In genomic region chr5:177455661-177456590, GRCh38 we compare ENCODE assay signal across 8 cellular contexts. TPM values are rescaled to one million over a fixed set of nuclear protein-coding genes. Genes with fewer than 3 reads are reported as not detected.
DNase-seq lines count a peak whose midpoint lies in the region; ATAC-seq and TF ChIP-seq lines count a peak whose summit lies in the region.

No MANE protein-coding gene starts in this region.

- H3K27ac Mint-ChIP-seq in activated CD4-positive, alpha-beta T cell treated with anti-CD3 and anti-CD28 coated beads, Interleukin-2, amount 10 ng/mL, durations not matched to agents 7 days and 5 days, result peak overlapping the region; percentile 82
- no peak overlapping the region for H3K27ac Mint-ChIP-seq in dendritic cell treated with granulocyte-macrophage colony-stimulating factor and Interleukin-4, amounts not matched to agents 40 ng/mL and 50 ng/mL, for 4 days

- H3K9me3 Mint-ChIP-seq in activated CD4-positive, alpha-beta T cell treated with anti-CD3 and anti-CD28 coated beads, Interleukin-2, amount 10 ng/mL, durations not matched to agents 7 days and 5 days, result no peaks in the 10 kb centered on the region
- no peaks in the 10 kb centered on the region for H3K9me3 Mint-ChIP-seq in dendritic cell treated with granulocyte-macrophage colony-stimulating factor and Interleukin-4, amounts not matched to agents 40 ng/mL and 50 ng/mL, for 4 days

- H3K27me3 Mint-ChIP-seq in activated CD4-positive, alpha-beta T cell treated with anti-CD3 and anti-CD28 coated beads, Interleukin-2, amount 10 ng/mL, durations not matched to agents 7 days and 5 days, result peaks cover 11% of the 10 kb centered on the region
- peaks cover 53% of the 10 kb centered on the region for H3K27me3 Mint-ChIP-seq in dendritic cell treated with granulocyte-macrophage colony-stimulating factor and Interleukin-4, amounts not matched to agents 40 ng/mL and 50 ng/mL, for 4 days

- POLR2A ChIA-PET in activated CD4-positive, alpha-beta T cell treated with anti-CD3 and anti-CD28 coated beads, Interleukin-2, amount 10 ng/mL, durations not matched to agents 7 days and 5 days (lab: Charles Lee), result interaction anchor here (1.2 kb wide), 1 partner anchor 67 kb away, joined by 4 read pairs; no protein-coding TSS in a partner anchor

- intact Hi-C loops in dendritic cell treated with granulocyte-macrophage colony-stimulating factor and Interleukin-4, amounts not matched to agents 40 ng/mL and 50 ng/mL, for 4 days (cut with micrococcal nuclease), result loop anchor here (2.0 to 5.0 kb wide), 3 partner anchors 25 to 149 kb away; partner anchors contain the start of gene PDLIM7

- WGBS in liver, result under 1% methylated on average over 76 of the region's 76 CpGs

- DNase-seq in AG10803 (ENCODE audit: low read depth) (peak; percentile 83), NCI-H526 treated with DMSO at 0.1 percent for 48 hours (lab: John Stamatoyannopoulos, UW) (peak; percentile 43)
- peak; percentile 95 for DNase-seq in activated CD4-positive, alpha-beta T cell treated with anti-CD3 and anti-CD28 coated beads, Interleukin-2, amount 10 ng/mL, durations not matched to agents 7 days and 5 days
- DNase-seq in stimulated activated CD4-positive, alpha-beta T cell treated with anti-CD3 and anti-CD28 coated beads, Interleukin-4, amount 100 ng/mL, for 24 hours, result peak; percentile 97

- no peaks in the 10 kb centered on the region for H3K36me3 Mint-ChIP-seq in activated CD4-positive, alpha-beta T cell treated with anti-CD3 and anti-CD28 coated beads, Interleukin-2, amount 10 ng/mL, durations not matched to agents 7 days and 5 days (ENCODE audit: low read depth)
- H3K36me3 Mint-ChIP-seq in dendritic cell treated with granulocyte-macrophage colony-stimulating factor and Interleukin-4, amounts not matched to agents 40 ng/mL and 50 ng/mL, for 4 days (ENCODE audit: low read depth), result no peaks in the 10 kb centered on the region

- peaks cover 3 to 27% (median 15%) of the 10 kb centered on the region in 4 donors for H3K4me1 ChIP-seq in liver (ENCODE audit: control insufficient read depth in 4 of 4, insufficient read depth in 4 of 4, low read length in 3 of 4)

- H3K36me3 ChIP-seq in liver (ENCODE audit: control insufficient read depth in 4 of 4, insufficient read depth in 3 of 4, low read depth in 1 of 4, low read length in 3 of 4), result no peaks in the 10 kb centered on the region

- no peaks in the 10 kb centered on the region for H3K9me3 ChIP-seq in liver (ENCODE audit: control insufficient read depth in 4 of 4, low read length in 3 of 4)

- CTCF ChIA-PET in activated CD4-positive, alpha-beta T cell treated with anti-CD3 and anti-CD28 coated beads, Interleukin-2, amount 10 ng/mL, durations not matched to agents 7 days and 5 days (lab: Charles Lee), result interaction anchor here (0.6 to 46.8 kb wide), 34 partner anchors 7 to 348 kb away, joined by 3 to 1643 read pairs (median 5); partner anchors contain the start of genes DDX41, F12, GRK6 and PDLIM7

- H3K27ac ChIP-seq in liver (ENCODE audit: low read depth in 1 of 2, low read length in 2 of 2), result peak overlapping the region; percentile 67 to 80

- TF ChIP-seq CTCF in AG10803 (conservative IDR thresholded peaks at IDR 0.05; ENCODE audit: low read length), result peak; percentile 90
- peak; percentile 96 for TF ChIP-seq CTCF in liver (IDR thresholded peaks at IDR 0.05; ENCODE audit: low read depth, low read length, missing input control)

- peak; percentile 8 for ATAC-seq in GM19023 (IDR thresholded peaks at IDR 0.05; ENCODE audit: unreplicated experiment)
- peak; percentile 26 for ATAC-seq in HG03432 (IDR thresholded peaks at IDR 0.05; ENCODE audit: unreplicated experiment)

- peak overlapping the region in 1 of 2 donors; percentile 57 for H3K9ac ChIP-seq in liver (ENCODE audit: low read depth in 1 of 2, low read length in 2 of 2)

- no peaks in the 10 kb centered on the region for H3K27me3 ChIP-seq in liver (ENCODE audit: control insufficient read depth in 4 of 4, insufficient read depth in 4 of 4, low read length in 3 of 4)

- peak overlapping the region; percentile 74 for H3K4me3 Mint-ChIP-seq in activated CD4-positive, alpha-beta T cell treated with anti-CD3 and anti-CD28 coated beads, Interleukin-2, amount 10 ng/mL, durations not matched to agents 7 days and 5 days
- H3K4me3 Mint-ChIP-seq in dendritic cell treated with granulocyte-macrophage colony-stimulating factor and Interleukin-4, amounts not matched to agents 40 ng/mL and 50 ng/mL, for 4 days, result peak overlapping the region; percentile 68

- H3K4me3 ChIP-seq in AG10803 (ENCODE audit: low read length) (peak overlapping the region; percentile 44), liver (ENCODE audit: low read depth in 1 of 3, low read length in 3 of 3) (peak overlapping the region; percentile 55 to 81 (median 60))

- peak; percentile 75 to 83 for TF ChIP-seq RAD21 in liver (IDR thresholded peaks at IDR 0.05)

- H3K4me1 Mint-ChIP-seq in activated CD4-positive, alpha-beta T cell treated with anti-CD3 and anti-CD28 coated beads, Interleukin-2, amount 10 ng/mL, durations not matched to agents 7 days and 5 days, result peaks cover 28% of the 10 kb centered on the region
- H3K4me1 Mint-ChIP-seq in dendritic cell treated with granulocyte-macrophage colony-stimulating factor and Interleukin-4, amounts not matched to agents 40 ng/mL and 50 ng/mL, for 4 days (ENCODE audit: low read depth), result peaks cover 23% of the 10 kb centered on the region

TF ChIP-seq in liver, 16 proteins besides CTCF, POLR2A, EP300 and RAD21 (continues in another document):
- TF ChIP-seq NR2F2 (IDR thresholded peaks at IDR 0.05) (no peak), REST (IDR thresholded peaks at IDR 0.05) (no peak), MAX (IDR thresholded peaks at IDR 0.05) (no peak), EGR1 (IDR thresholded peaks at IDR 0.05; ENCODE audit: low read depth in 2 of 2) (peak; percentile 86 to 88), HNF4A (conservative IDR thresholded peaks at IDR 0.05) (no peak), RXRA (IDR thresholded peaks at IDR 0.05) (peak in 1 of 2 donors; percentile 24), ATF3 (IDR thresholded peaks at IDR 0.05) (no peak), TAF1 (conservative IDR thresholded peaks at IDR 0.05) (no peak), YY1 (IDR thresholded peaks at IDR 0.05) (no peak), FOXA2 (IDR thresholded peaks at IDR 0.05) (no peak)

RNA-seq across cellular contexts. Expression of gene PRR7, which starts 9.3 kb away (rescaled TPM):
- 1 to 10 TPM; 5.3 to 9.7 TPM for total RNA-seq in activated CD4-positive, alpha-beta T cell treated with anti-CD3 and anti-CD28 coated beads, Interleukin-2, amount 10 ng/mL, durations not matched to agents 7 days and 5 days
- under 1 TPM; 0.17 to 0.37 TPM for total RNA-seq in liver
- polyA plus RNA-seq in liver, result 1 to 10 TPM in 1 of 2 donors, under 1 TPM in 1; 0.60 to 1.4 TPM

RNA-seq across cellular contexts. Expression of gene DBN1, which starts 17.5 kb away (rescaled TPM):
- 1 to 10 TPM; 4.2 to 4.8 TPM for total RNA-seq in activated CD4-positive, alpha-beta T cell treated with anti-CD3 and anti-CD28 coated beads, Interleukin-2, amount 10 ng/mL, durations not matched to agents 7 days and 5 days
- total RNA-seq in liver, result 1 to 10 TPM; 2.3 to 4.9 TPM
- 1 to 10 TPM; 1.5 to 1.8 TPM for polyA plus RNA-seq in liver

RNA-seq across cellular contexts. Expression of gene GRK6, which starts 29.4 kb away (rescaled TPM):
- total RNA-seq in activated CD4-positive, alpha-beta T cell treated with anti-CD3 and anti-CD28 coated beads, Interleukin-2, amount 10 ng/mL, durations not matched to agents 7 days and 5 days, result 100 to 1,000 TPM; 242 to 296 TPM
- 10 to 100 TPM; 15.2 to 24.0 TPM for total RNA-seq in liver
- 1 to 10 TPM; 3.1 to 6.4 TPM for polyA plus RNA-seq in liver

RNA-seq across cellular contexts. Expression of gene PDLIM7, which starts 41.5 kb away (rescaled TPM):
- 10 to 100 TPM; 31.6 to 32.4 TPM for total RNA-seq in activated CD4-positive, alpha-beta T cell treated with anti-CD3 and anti-CD28 coated beads, Interleukin-2, amount 10 ng/mL, durations not matched to agents 7 days and 5 days
- 10 to 100 TPM in 1 of 2 donors, 1 to 10 TPM in 1; 7.0 to 36.0 TPM for total RNA-seq in liver
- polyA plus RNA-seq in liver, result 1 to 10 TPM; 5.5 to 10.0 TPM

RNA-seq across cellular contexts. Expression of gene F12, which starts 46.6 kb away (rescaled TPM):
- total RNA-seq in activated CD4-positive, alpha-beta T cell treated with anti-CD3 and anti-CD28 coated beads, Interleukin-2, amount 10 ng/mL, durations not matched to agents 7 days and 5 days, result under 1 TPM; 0.22 to 0.60 TPM
- 100 to 1,000 TPM in 1 of 2 donors, 10 to 100 TPM in 1; 27.7 to 256 TPM for total RNA-seq in liver
- polyA plus RNA-seq in liver, result 100 to 1,000 TPM; 294 to 328 TPM

Comparison
In these comparisons a context has a peak if more than half of its experiments do, and no peak if none do; other contexts are left out.
1. Peak in every context shown above with its lines: DNase-seq, ATAC-seq, H3K4me3 ChIP-seq and H3K27ac ChIP-seq.
2. DNase-seq: peak in every context shown above with its lines; median percentile 97 in stimulated activated CD4-positive, alpha-beta T cell treated with anti-CD3 and anti-CD28 coated beads, Interleukin-4, amount 100 ng/mL, for 24 hours; 95 in activated CD4-positive, alpha-beta T cell treated with anti-CD3 and anti-CD28 coated beads, Interleukin-2, amount 10 ng/mL, durations not matched to agents 7 days and 5 days; 83 in AG10803; 43 in NCI-H526 treated with DMSO at 0.1 percent for 48 hours.
3. RNA of gene PRR7, which starts 9.3 kb away (total RNA-seq): 5.3 to 9.7 TPM in activated CD4-positive, alpha-beta T cell treated with anti-CD3 and anti-CD28 coated beads, Interleukin-2, amount 10 ng/mL, durations not matched to agents 7 days and 5 days; 0.17 to 0.37 TPM in liver; every median in the first group is over 4 times any median in the second.
4. RNA of gene GRK6, which starts 29.4 kb away (total RNA-seq): 242 to 296 TPM in activated CD4-positive, alpha-beta T cell treated with anti-CD3 and anti-CD28 coated beads, Interleukin-2, amount 10 ng/mL, durations not matched to agents 7 days and 5 days; 15.2 to 24.0 TPM in liver; every median in the first group is over 4 times any median in the second.